Comparison of ENCODE assay signal across 1 cellular context in genomic region chr9:36276840-36277239, GRCh38.
TF ChIP-seq lines count a peak whose summit lies in the region.

No MANE protein-coding gene starts in this region.

TF ChIP-seq in K562, 482 proteins besides CTCF, POLR2A, EP300 and RAD21 (continued from another document):
- no peak for TF ChIP-seq PRDM10 (IDR thresholded peaks at IDR 0.05; ENCODE audit: partially characterized antibody)
